In the genomic region with DNA sequence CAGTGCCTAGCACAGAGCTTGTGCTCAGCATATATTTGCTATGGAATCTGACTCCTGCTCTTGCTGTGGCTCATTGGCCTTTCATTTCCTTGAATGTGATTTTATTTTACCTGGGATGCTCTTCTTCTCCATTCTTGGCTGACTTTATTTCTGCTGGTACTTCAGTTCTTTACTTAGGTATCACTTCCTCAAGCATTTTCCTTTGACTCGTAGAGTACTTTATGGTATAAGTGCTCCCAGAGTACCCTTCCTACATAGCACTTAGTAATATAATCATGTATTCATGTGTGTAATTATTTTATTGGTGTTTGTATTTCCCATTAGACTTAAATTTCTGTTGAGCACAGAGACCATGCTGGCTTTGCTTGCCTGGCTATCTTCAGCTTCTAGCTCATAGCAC, we compare ENCODE assay signal across 24 cellular contexts.
DNase-seq lines count a peak whose midpoint lies in the region; ATAC-seq and TF ChIP-seq lines count a peak whose summit lies in the region.
"Had no signal": no experiment of that assay in that cellular context is flagged by ENCODE, and none has a peak within 500 bp of the region (broad histone marks: within the 10 kb centered on the region; RNA-seq: fewer than 3 reads in every experiment).

No MANE protein-coding gene starts in this region.

- H4K20me1 ChIP-seq in PC-3 (ENCODE audit: low read length) = no peaks in the 10 kb centered on the region
- no peaks in the 10 kb centered on the region for H4K20me1 ChIP-seq in hepatocyte (ENCODE audit: insufficient read depth, poor library complexity, severe bottlenecking)

- H3K9ac ChIP-seq in PC-3 (ENCODE audit: low read length) = no peak overlapping the region
- H3K9ac ChIP-seq: parathyroid adenoma had no signal

- H3K79me2 ChIP-seq in PC-3 (ENCODE audit: low read length) (0 out of 2 replicates have a peak, but pooled peaks cover 5% of the 10 kb centered on the region), hepatocyte (peaks cover 14% of the 10 kb centered on the region)
- H3K79me2 ChIP-seq: parathyroid adenoma had no signal

- H2AFZ ChIP-seq in PC-3 (ENCODE audit: low read length) (no peak overlapping the region), hepatocyte (no peak overlapping the region)
- H2AFZ ChIP-seq: parathyroid adenoma, PC-9 had no signal

- DNase-seq in right atrium auricular region (ENCODE audit: low spot score) (no peak), cardiac septum (ENCODE audit: low spot score) (no peak), PC-3 (no peak), hepatocyte (ENCODE audit: low spot score) (no peak), sciatic nerve (ENCODE audit: low spot score) (no peak), COLO668 (lab: John Stamatoyannopoulos, UW; ENCODE audit: unreplicated experiment) (no peak)
- DNase-seq in effector CD8-positive, alpha-beta T cell (lab: John Stamatoyannopoulos, UW) = no peak
- DNase-seq: activated CD4-positive, alpha-beta memory T cell treated with anti-CD3 and anti-CD28 coated beads, Interleukin-2, amount 10 ng/mL, durations not matched to agents 7 days and 5 days; activated CD4-positive, CD25-positive, alpha-beta regulatory T cell treated with anti-CD3 and anti-CD28 coated beads, Interleukin-2, amount 50 U/mL, for 72 hours; activated CD8-positive, alpha-beta memory T cell treated with anti-CD3 and anti-CD28 coated beads, Interleukin-2, amount 50 U/mL, for 48 hours; activated naive CD8-positive, alpha-beta T cell treated with anti-CD3 and anti-CD28 coated beads, Interleukin-2, amount 10 ng/mL, durations not matched to agents 7 days and 5 days; Calu3; DND-41; kidney; NCI-H446; NCI-H82; PC-9; SHP77 treated with DMSO at 0.1 percent for 48 hours; stimulated activated CD4-positive, alpha-beta T cell treated with anti-CD3 and anti-CD28 coated beads, Interleukin-4, amount 100 ng/mL, for 24 hours; T-cell; upper lobe of right lung had no signal

- H3K4me3 ChIP-seq in right atrium auricular region (no peak overlapping the region), PC-3 (ENCODE audit: low read length) (no peak overlapping the region), hepatocyte (no peak overlapping the region)
- H3K4me3 ChIP-seq: PC-9, upper lobe of right lung had no signal

- ATAC-seq in PC-3 (peak; percentile 15; the same call in 1 of the 2 replicates), sciatic nerve (no peak)
- ATAC-seq: activated T-helper 17 cell treated with anti-CD3 and anti-CD28 coated beads, Interleukin-2, amount 50 U/mL, for 72 hours; HCT116; T-cell; upper lobe of right lung had no signal

- H3K27me3 ChIP-seq in right atrium auricular region (no peaks in the 10 kb centered on the region), PC-3 (ENCODE audit: low read length) (no peaks in the 10 kb centered on the region), hepatocyte (no peaks in the 10 kb centered on the region)
- H3K27me3 ChIP-seq: upper lobe of right lung had no signal

- CTCF ChIA-PET in PC-3 (lab: Charles Lee) = no interaction called here

- H3K9me3 ChIP-seq in right atrium auricular region (no peaks in the 10 kb centered on the region), PC-3 (ENCODE audit: low read length) (no peaks in the 10 kb centered on the region), hepatocyte (ENCODE audit: low read depth) (no peaks in the 10 kb centered on the region)
- H3K9me3 ChIP-seq: upper lobe of right lung had no signal

- H3F3A ChIP-seq in PC-3 (ENCODE audit: low read length, unreplicated experiment) = no peaks in the 10 kb centered on the region

- no peaks in the 10 kb centered on the region for H3K36me3 ChIP-seq in right atrium auricular region
- H3K36me3 ChIP-seq in PC-3 (ENCODE audit: low read depth, low read length) = no peaks in the 10 kb centered on the region
- H3K36me3 ChIP-seq in hepatocyte (replicated peaks; ENCODE audit: insufficient read depth, low read depth) = no peaks in the 10 kb centered on the region
- H3K36me3 ChIP-seq: upper lobe of right lung had no signal

- H3K9me2 ChIP-seq in PC-3 (replicated peaks; ENCODE audit: low read length) (no peaks in the 10 kb centered on the region), hepatocyte (replicated peaks; ENCODE audit: insufficient read depth) (no peaks in the 10 kb centered on the region)

- POLR2A ChIA-PET in PC-3 (lab: Charles Lee; ENCODE audit: unreplicated experiment) = no interaction called here

- 93% methylated on average over 1 of the region's 1 CpG for WGBS in hepatocyte (ENCODE audit: low lambda C conversion rate, missing lambda C conversion rate)

- peak overlapping the region; percentile 50 to 52 for H3K27ac ChIP-seq in right atrium auricular region
- H3K27ac ChIP-seq in PC-3 (ENCODE audit: low read length) = peak overlapping the region; percentile 45
- H3K27ac ChIP-seq in hepatocyte = peak overlapping the region; percentile 46
- H3K27ac ChIP-seq: parathyroid adenoma, PC-9, upper lobe of right lung had no signal

- peaks cover 0 to 51% of the 10 kb centered on the region in 2 donors for H3K4me1 ChIP-seq in right atrium auricular region
- peaks cover 24% of the 10 kb centered on the region for H3K4me1 ChIP-seq in PC-3 (ENCODE audit: insufficient read depth, low read length)
- H3K4me1 ChIP-seq in hepatocyte (ENCODE audit: insufficient read depth) = peaks cover 19% of the 10 kb centered on the region
- H3K4me1 ChIP-seq: parathyroid adenoma had no signal

- intact Hi-C loops in cardiac septum (cut with DNase I) = loop anchor here (5.0 kb wide), 1 partner anchor 111 kb away; the partner anchor contains the start of gene NEK7
- intact Hi-C loops in PC-3 (cut with micrococcal nuclease) = loop anchor here (10.0 kb wide), 1 partner anchor 196 kb away; no protein-coding TSS in a partner anchor
- intact Hi-C loops in sciatic nerve (cut with DNase I) = no loop called here

- no TSS peak for BruUV-seq in PC-3 (replicated peaks; lab: Mats Ljungman, UMichigan)

- H3K4me2 ChIP-seq in PC-3 (ENCODE audit: low read length) = 0 out of 2 replicates have a peak overlapping the region, but pooled peaks have one; percentile 7
- no peak overlapping the region for H3K4me2 ChIP-seq in hepatocyte
- H3K4me2 ChIP-seq: PC-9 had no signal

- TF ChIP-seq CTCF in right atrium auricular region (IDR thresholded peaks at IDR 0.05) (no peak), PC-3 (conservative IDR thresholded peaks at IDR 0.05; ENCODE audit: low read depth, low read length) (no peak), hepatocyte (IDR thresholded peaks at IDR 0.05; ENCODE audit: poor library complexity) (no peak)
